ENCODE assay signal across 12 cellular contexts in the genomic region with DNA sequence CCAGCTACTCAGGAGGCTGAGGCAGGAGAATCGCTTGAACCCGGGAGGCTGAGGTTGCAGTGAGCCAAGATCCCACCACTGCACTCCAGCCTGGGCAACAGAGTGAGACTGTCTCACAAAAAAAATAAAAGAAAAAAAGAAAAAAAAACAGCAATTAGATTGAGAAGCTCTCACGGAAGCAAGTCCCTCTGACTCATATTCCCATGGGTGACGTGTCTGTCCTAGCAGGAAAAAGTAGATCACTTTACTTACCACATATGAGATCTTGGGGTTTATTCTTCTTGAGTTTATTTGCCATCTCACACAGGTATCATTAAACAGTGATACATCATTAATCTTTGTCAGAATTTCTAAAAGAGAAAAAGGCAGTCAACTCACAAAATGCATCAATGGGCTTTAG.
DNase-seq lines count a peak whose midpoint lies in the region; ATAC-seq, FAIRE-seq and TF ChIP-seq lines count a peak whose summit lies in the region.
"Had no signal": no experiment of that assay in that cellular context is flagged by ENCODE, and none has a peak within 500 bp of the region (broad histone marks: within the 10 kb centered on the region; RNA-seq: fewer than 3 reads in every experiment).

No MANE protein-coding gene starts in this region.

- H3K27me3 ChIP-seq in keratinocyte (ENCODE audit: control insufficient read depth, extremely low read depth, insufficient read depth, low read length): no peaks in the 10 kb centered on the region
- no peaks in the 10 kb centered on the region for H3K27me3 ChIP-seq in right atrium auricular region

- H3K4me3 Mint-ChIP-seq in activated CD4-positive, alpha-beta T cell treated with anti-CD3 and anti-CD28 coated beads, Interleukin-2, amount 10 ng/mL, durations not matched to agents 7 days and 5 days: no peak overlapping the region

- TF ChIP-seq CTCF in astrocyte of the cerebellum (IDR thresholded peaks at IDR 0.05; ENCODE audit: low read depth, low read length, missing control alignments) (no peak), keratinocyte (optimal IDR thresholded peaks at IDR 0.05 in 1 of 3, IDR thresholded peaks at IDR 0.05 in 1 of 3, conservative IDR thresholded peaks at IDR 0.05 in 1 of 3; ENCODE audit: extremely low read depth in 1 of 3, insufficient read depth in 2 of 3, low read length in 3 of 3) (no peak), right atrium auricular region (IDR thresholded peaks at IDR 0.05) (no peak)

- peak overlapping the region; percentile 18 for H3K9ac ChIP-seq in keratinocyte (ENCODE audit: control insufficient read depth, extremely low read depth, insufficient read depth, low read length)

- H3K36me3 Mint-ChIP-seq in activated CD4-positive, alpha-beta T cell treated with anti-CD3 and anti-CD28 coated beads, Interleukin-2, amount 10 ng/mL, durations not matched to agents 7 days and 5 days (ENCODE audit: low read depth): peaks cover 2% of the 10 kb centered on the region

- H4K20me1 ChIP-seq in keratinocyte (ENCODE audit: control insufficient read depth, extremely low read depth, insufficient read depth, low read length): no peaks in the 10 kb centered on the region

- H3K27me3 Mint-ChIP-seq in activated CD4-positive, alpha-beta T cell treated with anti-CD3 and anti-CD28 coated beads, Interleukin-2, amount 10 ng/mL, durations not matched to agents 7 days and 5 days: no peaks in the 10 kb centered on the region

- no peaks in the 10 kb centered on the region for H3K9me3 Mint-ChIP-seq in activated CD4-positive, alpha-beta T cell treated with anti-CD3 and anti-CD28 coated beads, Interleukin-2, amount 10 ng/mL, durations not matched to agents 7 days and 5 days

- H3K4me1 Mint-ChIP-seq in activated CD4-positive, alpha-beta T cell treated with anti-CD3 and anti-CD28 coated beads, Interleukin-2, amount 10 ng/mL, durations not matched to agents 7 days and 5 days: no peaks in the 10 kb centered on the region

- no peak overlapping the region for H2AFZ ChIP-seq in keratinocyte (ENCODE audit: control insufficient read depth, low read length)

- H3K4me2 ChIP-seq in keratinocyte (ENCODE audit: control insufficient read depth, extremely low read depth, insufficient read depth, low read depth, low read length): peak overlapping the region; percentile 6

- no peaks in the 10 kb centered on the region for H3K9me1 ChIP-seq in keratinocyte (ENCODE audit: control insufficient read depth, extremely low read depth, insufficient read depth, low read length)

- H3K4me1 ChIP-seq in keratinocyte (ENCODE audit: control insufficient read depth, extremely low read depth, insufficient read depth, low read length) (peaks cover 29% of the 10 kb centered on the region), right atrium auricular region (no peaks in the 10 kb centered on the region)

- CTCF ChIA-PET in activated CD4-positive, alpha-beta T cell treated with anti-CD3 and anti-CD28 coated beads, Interleukin-2, amount 10 ng/mL, durations not matched to agents 7 days and 5 days (lab: Charles Lee): interaction anchor here (0.6 to 2.0 kb wide), 8 partner anchors 15 to 254 kb away, joined by 3 to 8 read pairs (median 4); no protein-coding TSS in a partner anchor

- dilution Hi-C loops in keratinocyte (cut with MboI; ENCODE audit: extremely low pct_ligation_motif_present, low sequenced_read_pairs): loop anchor here (25.0 kb wide), 1 partner anchor 100 kb away; no protein-coding TSS in a partner anchor

- FAIRE-seq in keratinocyte (lab: Jason Lieb, UNC): no peak
- FAIRE-seq: D721Med, GM18507, kidney had no signal

- in situ Hi-C loops in astrocyte of the cerebellum (cut with HindIII; ENCODE audit: low sequenced_read_pairs): no loop called here

- DNase-seq in AG08396 (ENCODE audit: low spot score): peak; percentile 32
- peak; percentile 97 for DNase-seq in HT1080 (ENCODE audit: low read depth)
- peak; percentile 57 for DNase-seq in astrocyte of the cerebellum (ENCODE audit: low read depth)
- DNase-seq in keratinocyte (ENCODE audit: low read depth, low spot score): peak; percentile 77
- DNase-seq in right atrium auricular region (ENCODE audit: low spot score): no peak
- no peak for DNase-seq in hippocampal formation (lab: John Stamatoyannopoulos, UW)
- no peak for DNase-seq in activated CD4-positive, alpha-beta T cell treated with anti-CD3 and anti-CD28 coated beads, Interleukin-2, amount 10 ng/mL, durations not matched to agents 7 days and 5 days
- DNase-seq: cortex of kidney, kidney had no signal

- POLR2A ChIA-PET in activated CD4-positive, alpha-beta T cell treated with anti-CD3 and anti-CD28 coated beads, Interleukin-2, amount 10 ng/mL, durations not matched to agents 7 days and 5 days (lab: Charles Lee): no interaction called here

- H3K36me3 ChIP-seq in keratinocyte (ENCODE audit: control insufficient read depth in 2 of 2, extremely low read depth in 1 of 2, insufficient read depth in 2 of 2, low read length in 2 of 2) (no peaks in the 10 kb centered on the region), right atrium auricular region (no peaks in the 10 kb centered on the region)

- no peak overlapping the region for H3K27ac Mint-ChIP-seq in activated CD4-positive, alpha-beta T cell treated with anti-CD3 and anti-CD28 coated beads, Interleukin-2, amount 10 ng/mL, durations not matched to agents 7 days and 5 days

- no peak overlapping the region for H3K4me3 ChIP-seq in astrocyte of the cerebellum (ENCODE audit: low read depth, low read length)
- H3K4me3 ChIP-seq in keratinocyte (ENCODE audit: control insufficient read depth in 2 of 3, extremely low read depth in 1 of 3, insufficient read depth in 2 of 3, low read depth in 1 of 3, low read length in 3 of 3): no peak overlapping the region
- H3K4me3 ChIP-seq in right atrium auricular region: no peak overlapping the region

- no peak for ATAC-seq in HG02610 (IDR thresholded peaks at IDR 0.05; ENCODE audit: unreplicated experiment)

- no peaks in the 10 kb centered on the region for H3K79me2 ChIP-seq in keratinocyte (ENCODE audit: control insufficient read depth, insufficient read depth, low read length)

- H3K9me3 ChIP-seq in keratinocyte (ENCODE audit: control insufficient read depth, low read depth, low read length): no peaks in the 10 kb centered on the region
- H3K9me3 ChIP-seq in right atrium auricular region: no peaks in the 10 kb centered on the region

- H3K27ac ChIP-seq in keratinocyte (ENCODE audit: control insufficient read depth, insufficient read depth, low read length) (peak overlapping the region; percentile 74), right atrium auricular region (no peak overlapping the region)

Comparison
In these comparisons a context has a peak if more than half of its experiments do, and no peak if none do; other contexts are left out.
1. DNase-seq: peak in AG08396 (single experiment), HT1080 (single experiment), astrocyte of the cerebellum (single experiment) and keratinocyte (single experiment); none in right atrium auricular region (single experiment), hippocampal formation (0 of 2) and activated CD4-positive, alpha-beta T cell treated with anti-CD3 and anti-CD28 coated beads, Interleukin-2, amount 10 ng/mL, durations not matched to agents 7 days and 5 days (single experiment).